In genomic region chr17:13650096-13650675, GRCh38 we compare ENCODE assay signal across 25 cellular contexts. TPM values are rescaled to one million over a fixed set of nuclear protein-coding genes. Genes with fewer than 3 reads are reported as not detected.
"Had no signal": no experiment of that assay in that cellular context is flagged by ENCODE, and none has a peak within 500 bp of the region (broad histone marks: within the 10 kb centered on the region; RNA-seq: fewer than 3 reads in every experiment).

No MANE protein-coding gene starts in this region.

- H3K4me3 Mint-ChIP-seq: activated B cell treated with CpG ODN at 0.5 μM for 24 hours; activated CD4-positive, alpha-beta T cell treated with anti-CD3 and anti-CD28 coated beads for 36 hours; activated naive CD4-positive, alpha-beta T cell treated with anti-CD3 and anti-CD28 coated beads for 36 hours; activated naive CD8-positive, alpha-beta T cell treated with anti-CD3 and anti-CD28 coated beads, Interleukin-2, amount 10 ng/mL, durations not matched to agents 7 days and 5 days; central memory CD8-positive, alpha-beta T cell; endodermal cell; natural killer cell; stimulated activated effector memory CD8-positive, alpha-beta T cell treated with anti-CD3 and anti-CD28 coated beads, Interleukin-12 subunit alpha, Interleukin-12 subunit beta, amount 100 ng/mL, for 72 hours; stimulated activated naive CD8-positive, alpha-beta T cell treated with anti-CD3 and anti-CD28 coated beads, Interleukin-15, amount 100 ng/mL, for 72 hours had no signal

- H3K36me3 ChIP-seq: breast epithelium, colonic mucosa, pancreas, right atrium auricular region, tibial artery had no signal

- H3K9me3 ChIP-seq: breast epithelium, colonic mucosa, pancreas, psoas muscle, right atrium auricular region, tibial artery had no signal

- DNase-seq: activated B cell treated with CpG ODN at 0.5 μM for 24 hours; activated CD4-positive, alpha-beta T cell treated with anti-CD3 and anti-CD28 coated beads for 36 hours; activated CD4-positive, alpha-beta T cell treated with anti-CD3 and anti-CD28 coated beads, Interleukin-2, amount 50 U/mL, for 4 hours; activated CD8-positive, alpha-beta memory T cell treated with anti-CD3 and anti-CD28 coated beads, Interleukin-2, amount 50 U/mL, for 48 hours; activated naive CD4-positive, alpha-beta T cell treated with anti-CD3 and anti-CD28 coated beads for 36 hours; activated naive CD8-positive, alpha-beta T cell treated with anti-CD3 and anti-CD28 coated beads, Interleukin-2, amount 10 ng/mL, durations not matched to agents 7 days and 5 days; activated T-cell treated with anti-CD3 and anti-CD28 coated beads, Interleukin-2, amount 50 U/mL, for 48 hours; amniotic stem cell; colonic mucosa; endodermal cell; foreskin fibroblast; natural killer cell; pancreas; psoas muscle; stimulated activated CD4-positive, alpha-beta T cell treated with anti-CD3 and anti-CD28 coated beads, Interleukin-1b, Interleukin-23, amount 100 ng/mL, for 48 hours; stimulated activated naive CD8-positive, alpha-beta T cell treated with anti-CD3 and anti-CD28 coated beads, Interleukin-15, amount 100 ng/mL, for 72 hours; T-helper 1 cell; tibial artery had no signal

- H3K36me3 Mint-ChIP-seq: activated naive CD8-positive, alpha-beta T cell treated with anti-CD3 and anti-CD28 coated beads, Interleukin-2, amount 10 ng/mL, durations not matched to agents 7 days and 5 days; natural killer cell; stimulated activated effector memory CD8-positive, alpha-beta T cell treated with anti-CD3 and anti-CD28 coated beads, Interleukin-12 subunit alpha, Interleukin-12 subunit beta, amount 100 ng/mL, for 72 hours had no signal

- H3K27me3 ChIP-seq: breast epithelium, colonic mucosa, pancreas, right atrium auricular region, tibial artery had no signal

- H3K27ac Mint-ChIP-seq: activated B cell treated with CpG ODN at 0.5 μM for 24 hours; activated CD4-positive, alpha-beta T cell treated with anti-CD3 and anti-CD28 coated beads for 36 hours; activated naive CD4-positive, alpha-beta T cell treated with anti-CD3 and anti-CD28 coated beads for 36 hours; activated naive CD8-positive, alpha-beta T cell treated with anti-CD3 and anti-CD28 coated beads, Interleukin-2, amount 10 ng/mL, durations not matched to agents 7 days and 5 days; endodermal cell; natural killer cell; stimulated activated effector memory CD8-positive, alpha-beta T cell treated with anti-CD3 and anti-CD28 coated beads, Interleukin-12 subunit alpha, Interleukin-12 subunit beta, amount 100 ng/mL, for 72 hours; stimulated activated naive CD8-positive, alpha-beta T cell treated with anti-CD3 and anti-CD28 coated beads, Interleukin-15, amount 100 ng/mL, for 72 hours had no signal

- H3K4me1 ChIP-seq: breast epithelium, colonic mucosa, pancreas, psoas muscle, right atrium auricular region, tibial artery had no signal

- ATAC-seq: activated CD4-positive, alpha-beta T cell treated with anti-CD3 and anti-CD28 coated beads for 36 hours; left lobe of liver; natural killer cell; pancreas; psoas muscle; stimulated activated effector memory CD8-positive, alpha-beta T cell treated with anti-CD3 and anti-CD28 coated beads, Interleukin-12 subunit alpha, Interleukin-12 subunit beta, amount 100 ng/mL, for 72 hours; stimulated activated naive CD8-positive, alpha-beta T cell treated with anti-CD3 and anti-CD28 coated beads, Interleukin-15, amount 100 ng/mL, for 72 hours had no signal

- H3K27ac ChIP-seq: breast epithelium, colonic mucosa, epithelial cell of prostate, pancreas, psoas muscle, right atrium auricular region, tibial artery had no signal

- H3K4me1 Mint-ChIP-seq: activated B cell treated with CpG ODN at 0.5 μM for 24 hours; activated CD4-positive, alpha-beta T cell treated with anti-CD3 and anti-CD28 coated beads for 36 hours; central memory CD8-positive, alpha-beta T cell; endodermal cell; natural killer cell; stimulated activated effector memory CD8-positive, alpha-beta T cell treated with anti-CD3 and anti-CD28 coated beads, Interleukin-12 subunit alpha, Interleukin-12 subunit beta, amount 100 ng/mL, for 72 hours; stimulated activated naive CD8-positive, alpha-beta T cell treated with anti-CD3 and anti-CD28 coated beads, Interleukin-15, amount 100 ng/mL, for 72 hours had no signal

- H3K9me3 Mint-ChIP-seq: activated B cell treated with CpG ODN at 0.5 μM for 24 hours; activated naive CD4-positive, alpha-beta T cell treated with anti-CD3 and anti-CD28 coated beads for 36 hours; activated naive CD8-positive, alpha-beta T cell treated with anti-CD3 and anti-CD28 coated beads, Interleukin-2, amount 10 ng/mL, durations not matched to agents 7 days and 5 days; central memory CD8-positive, alpha-beta T cell; endodermal cell; natural killer cell; stimulated activated effector memory CD8-positive, alpha-beta T cell treated with anti-CD3 and anti-CD28 coated beads, Interleukin-12 subunit alpha, Interleukin-12 subunit beta, amount 100 ng/mL, for 72 hours; stimulated activated naive CD8-positive, alpha-beta T cell treated with anti-CD3 and anti-CD28 coated beads, Interleukin-15, amount 100 ng/mL, for 72 hours had no signal

- H3K4me3 ChIP-seq: breast epithelium, colonic mucosa, lung, pancreas, psoas muscle, right atrium auricular region, tibial artery had no signal

- H3K27me3 Mint-ChIP-seq: stimulated activated naive CD8-positive, alpha-beta T cell treated with anti-CD3 and anti-CD28 coated beads, Interleukin-15, amount 100 ng/mL, for 72 hours had no signal

RNA-seq across cellular contexts. Expression of gene HS3ST3A1, which starts 48.5 kb away (rescaled TPM):
- total RNA-seq: activated B cell treated with CpG ODN at 0.5 μM for 24 hours; activated naive CD8-positive, alpha-beta T cell treated with anti-CD3 and anti-CD28 coated beads, Interleukin-2, amount 10 ng/mL, durations not matched to agents 7 days and 5 days had no signal
